In the genomic region with DNA sequence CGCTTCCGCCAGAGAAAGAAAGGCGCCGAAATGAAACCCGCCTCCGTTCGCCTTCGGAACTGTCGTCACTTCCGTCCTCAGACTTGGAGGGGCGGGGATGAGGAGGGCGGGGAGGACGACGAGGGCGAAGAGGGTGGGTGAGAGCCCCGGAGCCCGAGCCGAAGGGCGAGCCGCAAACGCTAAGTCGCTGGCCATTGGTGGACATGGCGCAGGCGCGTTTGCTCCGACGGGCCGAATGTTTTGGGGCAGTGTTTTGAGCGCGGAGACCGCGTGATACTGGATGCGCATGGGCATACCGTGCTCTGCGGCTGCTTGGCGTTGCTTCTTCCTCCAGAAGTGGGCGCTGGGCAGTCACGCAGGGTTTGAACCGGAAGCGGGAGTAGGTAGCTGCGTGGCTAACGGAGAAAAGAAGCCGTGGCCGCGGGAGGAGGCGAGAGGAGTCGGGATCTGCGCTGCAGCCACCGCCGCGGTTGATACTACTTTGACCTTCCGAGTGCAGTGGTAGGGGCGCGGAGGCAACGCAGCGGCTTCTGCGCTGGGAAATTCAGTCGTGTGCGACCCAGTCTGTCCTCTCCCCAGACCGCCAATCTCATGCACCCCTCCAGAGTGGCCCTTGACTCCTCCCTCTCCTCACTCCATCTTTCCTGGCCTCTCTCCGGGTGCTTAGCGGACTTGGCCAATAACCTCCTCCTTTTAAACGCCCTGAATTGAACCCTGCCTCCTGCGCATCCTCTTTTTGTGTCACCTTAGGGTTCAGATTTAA, we compare ENCODE assay signal across 1 cellular context.
TF ChIP-seq lines count a peak whose summit lies in the region.

TSS of gene ATM (plus strand) at position 382 of the 763 bp plus-strand sequence. CDS start 4,558 bp downstream, outside the sequence.

TF ChIP-seq in HepG2, 621 proteins besides CTCF, POLR2A, EP300 and RAD21 (continued from another document and continues in another):
- peak; percentile 20; the same call in 1 of the 2 replicates for TF ChIP-seq FOXP4 (CRISPR knock-in tag; IDR thresholded peaks at IDR 0.05)
- no peak for TF ChIP-seq TBP (CRISPR knock-in tag; IDR thresholded peaks at IDR 0.05)
- peak; percentile 82 for TF ChIP-seq ZNF574 (CRISPR knock-in tag; IDR thresholded peaks at IDR 0.05)
- TF ChIP-seq ZSCAN21 (CRISPR knock-in tag; IDR thresholded peaks at IDR 0.05; ENCODE audit: borderline replicate concordance): peak; percentile 81
- TF ChIP-seq ZNF891 (CRISPR knock-in tag; IDR thresholded peaks at IDR 0.05): peak; percentile 83
- TF ChIP-seq, protein P1, sequence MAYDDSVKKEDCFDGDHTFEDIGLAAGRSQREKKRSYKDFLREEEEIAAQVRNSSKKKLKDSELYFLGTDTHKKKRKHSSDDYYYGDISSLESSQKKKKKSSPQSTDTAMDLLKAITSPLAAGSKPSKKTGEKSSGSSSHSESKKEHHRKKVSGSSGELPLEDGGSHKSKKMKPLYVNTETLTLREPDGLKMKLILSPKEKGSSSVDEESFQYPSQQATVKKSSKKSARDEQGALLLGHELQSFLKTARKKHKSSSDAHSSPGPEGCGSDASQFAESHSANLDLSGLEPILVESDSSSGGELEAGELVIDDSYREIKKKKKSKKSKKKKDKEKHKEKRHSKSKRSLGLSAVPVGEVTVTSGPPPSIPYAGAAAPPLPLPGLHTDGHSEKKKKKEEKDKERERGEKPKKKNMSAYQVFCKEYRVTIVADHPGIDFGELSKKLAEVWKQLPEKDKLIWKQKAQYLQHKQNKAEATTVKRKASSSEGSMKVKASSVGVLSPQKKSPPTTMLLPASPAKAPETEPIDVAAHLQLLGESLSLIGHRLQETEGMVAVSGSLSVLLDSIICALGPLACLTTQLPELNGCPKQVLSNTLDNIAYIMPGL (CRISPR knock-in tag; IDR thresholded peaks at IDR 0.05; ENCODE audit: borderline replicate concordance in 1 of 2, low read depth in 1 of 2): peak; percentile 89 to 96
- TF ChIP-seq SNAPC2 (CRISPR knock-in tag; IDR thresholded peaks at IDR 0.05): no peak; the same call in 1 of the 2 replicates
- peak; percentile 68 for TF ChIP-seq PHF20 (CRISPR knock-in tag; IDR thresholded peaks at IDR 0.05)
- no peak for TF ChIP-seq EZH2 (conservative IDR thresholded peaks at IDR 0.05; ENCODE audit: low read depth, low read length)
- TF ChIP-seq ZNF567 (CRISPR knock-in tag; IDR thresholded peaks at IDR 0.05; ENCODE audit: borderline replicate concordance): no peak
- TF ChIP-seq SRSF4 (IDR thresholded peaks at IDR 0.05; ENCODE audit: low read depth, low read length, poor library complexity, severe bottlenecking): no peak
- peak; percentile 68 for TF ChIP-seq FOXK2 (IDR thresholded peaks at IDR 0.05)
- no peak for TF ChIP-seq USF2 (IDR thresholded peaks at IDR 0.05; ENCODE audit: low read depth, low read length)
- TF ChIP-seq USF2 (CRISPR knock-in tag; IDR thresholded peaks at IDR 0.05; ENCODE audit: borderline replicate concordance): no peak; the same call in 1 of the 2 replicates
- peak; percentile 89; the same call in 1 of the 2 replicates for TF ChIP-seq SAP130 (CRISPR knock-in tag; IDR thresholded peaks at IDR 0.05; ENCODE audit: low read depth)
- peak; percentile 79; the same call in 1 of the 2 replicates for TF ChIP-seq BORCS8-MEF2B (CRISPR knock-in tag; IDR thresholded peaks at IDR 0.05)
- TF ChIP-seq SSRP1 (CRISPR knock-in tag; IDR thresholded peaks at IDR 0.05): peak; percentile 66; the same call in 1 of the 2 replicates
- TF ChIP-seq SATB2 (CRISPR knock-in tag; IDR thresholded peaks at IDR 0.05): no peak
- TF ChIP-seq TBX3 (IDR thresholded peaks at IDR 0.05; ENCODE audit: borderline replicate concordance): no peak
- TF ChIP-seq, protein P2, sequence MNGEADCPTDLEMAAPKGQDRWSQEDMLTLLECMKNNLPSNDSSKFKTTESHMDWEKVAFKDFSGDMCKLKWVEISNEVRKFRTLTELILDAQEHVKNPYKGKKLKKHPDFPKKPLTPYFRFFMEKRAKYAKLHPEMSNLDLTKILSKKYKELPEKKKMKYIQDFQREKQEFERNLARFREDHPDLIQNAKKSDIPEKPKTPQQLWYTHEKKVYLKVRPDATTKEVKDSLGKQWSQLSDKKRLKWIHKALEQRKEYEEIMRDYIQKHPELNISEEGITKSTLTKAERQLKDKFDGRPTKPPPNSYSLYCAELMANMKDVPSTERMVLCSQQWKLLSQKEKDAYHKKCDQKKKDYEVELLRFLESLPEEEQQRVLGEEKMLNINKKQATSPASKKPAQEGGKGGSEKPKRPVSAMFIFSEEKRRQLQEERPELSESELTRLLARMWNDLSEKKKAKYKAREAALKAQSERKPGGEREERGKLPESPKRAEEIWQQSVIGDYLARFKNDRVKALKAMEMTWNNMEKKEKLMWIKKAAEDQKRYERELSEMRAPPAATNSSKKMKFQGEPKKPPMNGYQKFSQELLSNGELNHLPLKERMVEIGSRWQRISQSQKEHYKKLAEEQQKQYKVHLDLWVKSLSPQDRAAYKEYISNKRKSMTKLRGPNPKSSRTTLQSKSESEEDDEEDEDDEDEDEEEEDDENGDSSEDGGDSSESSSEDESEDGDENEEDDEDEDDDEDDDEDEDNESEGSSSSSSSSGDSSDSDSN (CRISPR knock-in tag; IDR thresholded peaks at IDR 0.05): peak; percentile 68
- TF ChIP-seq ZNF878 (CRISPR knock-in tag; IDR thresholded peaks at IDR 0.05): 0 out of 2 replicates have a peak, but pooled peaks have one; percentile 63
- no peak for TF ChIP-seq SOX13 (IDR thresholded peaks at IDR 0.05)
- TF ChIP-seq SOX13 (CRISPR knock-in tag; conservative IDR thresholded peaks at IDR 0.05 in 1 of 2, IDR thresholded peaks at IDR 0.05 in 1 of 2): no peak
- TF ChIP-seq ERF (CRISPR knock-in tag; IDR thresholded peaks at IDR 0.05): peak; percentile 93
- TF ChIP-seq NAIF1 (CRISPR knock-in tag; IDR thresholded peaks at IDR 0.05; ENCODE audit: borderline replicate concordance): peak; percentile 51; the same call in 1 of the 2 replicates
- TF ChIP-seq NONO (IDR thresholded peaks at IDR 0.05): no peak
- TF ChIP-seq NONO (CRISPR knock-in tag; conservative IDR thresholded peaks at IDR 0.05): 0 out of 2 replicates have a peak, but pooled peaks have one; percentile 55
- TF ChIP-seq ZBTB43 (CRISPR knock-in tag; conservative IDR thresholded peaks at IDR 0.05): peak; percentile 55; the same call in 1 of the 2 replicates
- peak; percentile 59; the same call in 1 of the 2 replicates for TF ChIP-seq ZSCAN25 (CRISPR knock-in tag; IDR thresholded peaks at IDR 0.05)
- TF ChIP-seq ZNF3 (CRISPR knock-in tag; IDR thresholded peaks at IDR 0.05): 0 out of 2 replicates have a peak, but pooled peaks have one; percentile 8
- peak; percentile 40; the same call in 1 of the 2 replicates for TF ChIP-seq ZNF768 (CRISPR knock-in tag; IDR thresholded peaks at IDR 0.05)
- no peak for TF ChIP-seq ZBTB1 (CRISPR knock-in tag; IDR thresholded peaks at IDR 0.05; ENCODE audit: borderline replicate concordance)
- TF ChIP-seq, protein P3, sequence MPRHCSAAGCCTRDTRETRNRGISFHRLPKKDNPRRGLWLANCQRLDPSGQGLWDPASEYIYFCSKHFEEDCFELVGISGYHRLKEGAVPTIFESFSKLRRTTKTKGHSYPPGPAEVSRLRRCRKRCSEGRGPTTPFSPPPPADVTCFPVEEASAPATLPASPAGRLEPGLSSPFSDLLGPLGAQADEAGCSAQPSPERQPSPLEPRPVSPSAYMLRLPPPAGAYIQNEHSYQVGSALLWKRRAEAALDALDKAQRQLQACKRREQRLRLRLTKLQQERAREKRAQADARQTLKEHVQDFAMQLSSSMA (CRISPR knock-in tag; IDR thresholded peaks at IDR 0.05): peak; percentile 87; the same call in 1 of the 2 replicates
- TF ChIP-seq, protein P4, sequence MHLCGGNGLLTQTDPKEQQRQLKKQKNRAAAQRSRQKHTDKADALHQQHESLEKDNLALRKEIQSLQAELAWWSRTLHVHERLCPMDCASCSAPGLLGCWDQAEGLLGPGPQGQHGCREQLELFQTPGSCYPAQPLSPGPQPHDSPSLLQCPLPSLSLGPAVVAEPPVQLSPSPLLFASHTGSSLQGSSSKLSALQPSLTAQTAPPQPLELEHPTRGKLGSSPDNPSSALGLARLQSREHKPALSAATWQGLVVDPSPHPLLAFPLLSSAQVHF (CRISPR knock-in tag; IDR thresholded peaks at IDR 0.05): no peak
- no peak for TF ChIP-seq ZNF234 (CRISPR knock-in tag; conservative IDR thresholded peaks at IDR 0.05)
- TF ChIP-seq ZNF710 (CRISPR knock-in tag; IDR thresholded peaks at IDR 0.05; ENCODE audit: borderline replicate concordance): peak; percentile 66; the same call in 1 of the 2 replicates
- TF ChIP-seq XRCC5 (optimal IDR thresholded peaks at IDR 0.05; ENCODE audit: low read length): peak; percentile 7
- 0 out of 2 replicates have a peak, but pooled peaks have one; percentile 38 for TF ChIP-seq ZNF841 (CRISPR knock-in tag; IDR thresholded peaks at IDR 0.05; ENCODE audit: borderline replicate concordance)
- no peak for TF ChIP-seq ZC3H4 (CRISPR knock-in tag; IDR thresholded peaks at IDR 0.05; ENCODE audit: borderline replicate concordance)
- TF ChIP-seq HBP1 (CRISPR knock-in tag; IDR thresholded peaks at IDR 0.05; ENCODE audit: low read depth): no peak; the same call in 1 of the 2 replicates
